In the genomic region with DNA sequence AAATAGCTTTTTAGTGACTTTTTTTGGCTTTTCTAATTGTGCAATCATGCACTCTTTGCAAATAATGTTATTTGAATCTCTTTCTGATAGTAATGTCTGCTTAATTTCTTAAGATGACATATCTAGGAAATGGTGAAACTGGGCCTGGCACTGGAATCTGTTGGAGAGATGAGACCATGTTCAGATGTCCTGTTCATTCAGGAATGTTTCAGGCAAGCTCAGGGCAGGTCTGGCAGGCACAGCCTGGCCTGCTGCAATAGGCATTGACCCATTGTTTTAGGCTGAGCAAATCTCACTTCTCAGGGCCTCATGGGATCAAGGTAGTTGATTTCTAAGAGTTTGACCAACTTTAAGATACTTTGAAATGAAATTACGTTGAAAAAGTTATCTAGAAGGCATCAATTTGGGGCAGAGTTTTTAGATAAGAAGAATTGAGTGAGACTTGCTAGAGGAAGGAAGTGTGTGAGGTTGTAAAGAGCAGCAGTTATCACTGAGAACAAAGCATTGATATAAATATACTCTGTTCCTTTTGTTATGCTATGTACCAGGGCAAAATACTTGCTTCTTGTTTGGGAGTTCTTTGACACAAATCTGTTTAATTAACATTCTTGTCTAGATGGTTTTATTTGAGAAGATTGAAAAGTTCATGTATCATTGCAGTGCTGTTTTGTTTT, we compare ENCODE assay signal across 24 cellular contexts.
A peak's percentile ranks its signal among the peaks of the same experiment; 100 is the strongest.
DNase-seq lines count a peak whose midpoint lies in the region; ATAC-seq and TF ChIP-seq lines count a peak whose summit lies in the region.
"Had no signal": no experiment of that assay in that cellular context is flagged by ENCODE, and none has a peak within 500 bp of the region (broad histone marks: within the 10 kb centered on the region; RNA-seq: fewer than 3 reads in every experiment).

No MANE protein-coding gene starts in this region.

- H2AFZ ChIP-seq in H9 (ENCODE audit: low read length) = no peak overlapping the region

- peaks cover 8 to 25% (median 22%) of the 10 kb centered on the region in 10 experiments for H3K4me1 ChIP-seq in BLaER1 treated with 17β-estradiol and CSF1 and Interleukin-3, amounts not matched to agents 10 nM and 100 nM
- no peaks in the 10 kb centered on the region; the same call in 1 of the 2 replicates for H3K4me1 ChIP-seq in H9 (ENCODE audit: insufficient read depth, low read length)
- H3K4me1 ChIP-seq in mesendoderm (ENCODE audit: control insufficient read depth, low read depth, low read length) = peaks cover 3% of the 10 kb centered on the region
- H3K4me1 ChIP-seq: right lobe of liver, upper lobe of right lung had no signal

- peak overlapping the region in 8 of 11 experiments; percentile 10 to 63 (median 33); a peak in 15 of 22 replicates for H3K4me2 ChIP-seq in BLaER1 treated with 17β-estradiol and CSF1 and Interleukin-3, amounts not matched to agents 10 nM and 100 nM
- no peak overlapping the region for H3K4me2 ChIP-seq in H9 (ENCODE audit: insufficient read depth, insufficient read length, low read length)
- no peak overlapping the region for H3K4me2 ChIP-seq in mesendoderm (ENCODE audit: low read length)

- no peak overlapping the region for H3K9ac ChIP-seq in BLaER1 treated with 17β-estradiol and CSF1 and Interleukin-3, amounts not matched to agents 10 nM and 100 nM
- H3K9ac ChIP-seq in H9 (ENCODE audit: extremely low read depth, insufficient read length, low read length) = no peak overlapping the region
- no peak overlapping the region for H3K9ac ChIP-seq in mesendoderm (ENCODE audit: low read length)

- ATAC-seq in WTC11 (peak; percentile 51), esophagus mucosa (no peak), GM18868 (IDR thresholded peaks at IDR 0.05; ENCODE audit: unreplicated experiment) (no peak), HG02642 (IDR thresholded peaks at IDR 0.05; ENCODE audit: poor library complexity, unreplicated experiment) (no peak)
- ATAC-seq: K562, right lobe of liver, upper lobe of right lung had no signal

- H3T11ph ChIP-seq in H9 (ENCODE audit: low read length) = no peak overlapping the region

- POLR2A ChIA-PET in WTC11 (lab: Charles Lee) = no interaction called here

- CTCF ChIA-PET in WTC11 (lab: Charles Lee) = no interaction called here

- H3K14ac ChIP-seq in H9 (ENCODE audit: insufficient read depth, low read length) = no peak overlapping the region

- no peaks in the 10 kb centered on the region for H3K27me3 ChIP-seq in BLaER1 treated with 17β-estradiol and CSF1 and Interleukin-3, amounts not matched to agents 10 nM and 100 nM
- no peaks in the 10 kb centered on the region for H3K27me3 ChIP-seq in H9 (ENCODE audit: insufficient read depth, low read length)
- H3K27me3 ChIP-seq in mesendoderm (ENCODE audit: insufficient read depth, low read length, poor library complexity) = no peaks in the 10 kb centered on the region
- H3K27me3 ChIP-seq: cardiac muscle cell, right lobe of liver, upper lobe of right lung had no signal

- H3K4me1 Mint-ChIP-seq in H9 = peaks cover 12 to 20% of the 10 kb centered on the region in 2 experiments
- H3K4me1 Mint-ChIP-seq in WTC11 = peaks cover 26% of the 10 kb centered on the region
- H3K4me1 Mint-ChIP-seq: nephron had no signal

- no CpG with 5 or more reads among the region's 1 CpG for WGBS in H9 (ENCODE audit: extremely low coverage, insufficient read length, low lambda C conversion rate)
- no CpG with 5 or more reads among the region's 1 CpG for WGBS in mesendoderm (ENCODE audit: extremely low coverage, insufficient coverage, low lambda C conversion rate)

- no peak overlapping the region for H2BK20ac ChIP-seq in H9 (ENCODE audit: low read depth, low read length, poor library complexity, severe bottlenecking)

- H3K27ac Mint-ChIP-seq in H9 = peak overlapping the region in 2 of 3 experiments; percentile 1 to 2; a peak in 1 of 7 replicates
- H3K27ac Mint-ChIP-seq in WTC11 = no peak overlapping the region; the same call in 1 of the 2 replicates
- H3K27ac Mint-ChIP-seq: nephron had no signal

- H2AK5ac ChIP-seq in H9 (ENCODE audit: insufficient read length, low read length) (no peak overlapping the region), mesendoderm (ENCODE audit: low read length) (no peak overlapping the region)

- H3K23ac ChIP-seq in H9 (ENCODE audit: insufficient read length, low read depth, low read length) (no peak overlapping the region), mesendoderm (ENCODE audit: low read length) (no peak overlapping the region)

- no peaks in the 10 kb centered on the region for H3K36me3 ChIP-seq in BLaER1 treated with 17β-estradiol and CSF1 and Interleukin-3, amounts not matched to agents 10 nM and 100 nM
- H3K36me3 ChIP-seq in mesendoderm (ENCODE audit: control insufficient read depth, insufficient read depth, low read length) = no peaks in the 10 kb centered on the region
- H3K36me3 ChIP-seq: cardiac muscle cell, right lobe of liver, upper lobe of right lung had no signal

- H3K18ac ChIP-seq in H9 (ENCODE audit: insufficient read length, low read depth, low read length) = no peak overlapping the region
- no peak overlapping the region for H3K18ac ChIP-seq in mesendoderm (ENCODE audit: low read length)

- H3K9me3 Mint-ChIP-seq in H9 (peaks cover 5% of the 10 kb centered on the region in 2 experiments; a peak in 2 of 5 replicates), WTC11 (peaks cover 13% of the 10 kb centered on the region)

- H3K27ac ChIP-seq in BLaER1 treated with 17β-estradiol and CSF1 and Interleukin-3, amounts not matched to agents 10 nM and 100 nM = no peak overlapping the region
- H3K27ac ChIP-seq in H9 (ENCODE audit: insufficient read length, low read depth, low read length) (no peak overlapping the region), mesendoderm (ENCODE audit: low read depth, low read length) (no peak overlapping the region)
- H3K27ac ChIP-seq: cardiac muscle cell, right lobe of liver, upper lobe of right lung had no signal

- TF ChIP-seq CTCF in H9 (conservative IDR thresholded peaks at IDR 0.05) (no peak), WTC11 (IDR thresholded peaks at IDR 0.05) (no peak)

- H4K8ac ChIP-seq in H9 (replicated peaks; ENCODE audit: insufficient read length, low read depth, low read length) (no peak overlapping the region), mesendoderm (ENCODE audit: low read depth, low read length) (no peak overlapping the region)

- H2BK5ac ChIP-seq in H9 (ENCODE audit: insufficient read length, low read length) = no peak overlapping the region
- no peak overlapping the region for H2BK5ac ChIP-seq in mesendoderm (ENCODE audit: low read length)

- no peak overlapping the region for H4K5ac ChIP-seq in H9 (ENCODE audit: insufficient read length, low read depth, low read length)
- no peak overlapping the region for H4K5ac ChIP-seq in mesendoderm (ENCODE audit: low read length)

- no peaks in the 10 kb centered on the region for H3K79me1 ChIP-seq in H9 (ENCODE audit: insufficient read depth, low read depth, low read length, poor library complexity, severe bottlenecking)
- H3K79me1 ChIP-seq in mesendoderm (ENCODE audit: low read length) = no peaks in the 10 kb centered on the region

- H4K20me1 ChIP-seq in BLaER1 treated with 17β-estradiol and CSF1 and Interleukin-3, amounts not matched to agents 10 nM and 100 nM = no peaks in the 10 kb centered on the region
- H4K20me1 ChIP-seq in H9 (ENCODE audit: control insufficient read depth, insufficient read depth, insufficient read length) = no peaks in the 10 kb centered on the region

- H3K27me3 Mint-ChIP-seq in H9 (ENCODE audit: low read depth) (no peaks in the 10 kb centered on the region), WTC11 (ENCODE audit: low read depth) (no peaks in the 10 kb centered on the region; the same call in 1 of the 2 replicates)

- H2BK120ac ChIP-seq in H9 (ENCODE audit: low read depth, low read length, poor library complexity, severe bottlenecking) (no peak overlapping the region), mesendoderm (ENCODE audit: low read depth, low read length) (no peak overlapping the region)

- no peak overlapping the region for H2BK12ac ChIP-seq in H9 (ENCODE audit: insufficient read length, low read depth, low read length)

- H2BK15ac ChIP-seq in H9 (ENCODE audit: low read depth, low read length) = no peak overlapping the region
- no peak overlapping the region for H2BK15ac ChIP-seq in mesendoderm (replicated peaks; ENCODE audit: low read depth)

- H3K4me3 Mint-ChIP-seq in H9 (no peak overlapping the region), WTC11 (no peak overlapping the region)
- H3K4me3 Mint-ChIP-seq: nephron had no signal

- H3K36me3 Mint-ChIP-seq in H9 (ENCODE audit: insufficient read depth in 1 of 3, low read depth in 3 of 3) (no peaks in the 10 kb centered on the region), WTC11 (peaks cover 7% of the 10 kb centered on the region; the same call in 1 of the 2 replicates)

- no peak overlapping the region for H4K91ac ChIP-seq in H9 (ENCODE audit: insufficient read length, low read depth, low read length)

- H3K4me3 ChIP-seq in BLaER1 treated with 17β-estradiol and CSF1 and Interleukin-3, amounts not matched to agents 10 nM and 100 nM = no peak overlapping the region
- no peak overlapping the region for H3K4me3 ChIP-seq in mesendoderm (ENCODE audit: low read length)
- H3K4me3 ChIP-seq: cardiac muscle cell, K562, right lobe of liver, upper lobe of right lung had no signal

- H3K23me2 ChIP-seq in H9 (ENCODE audit: insufficient read length, low read depth, low read length, poor library complexity, severe bottlenecking) = no peaks in the 10 kb centered on the region

- H3K4ac ChIP-seq in H9 (ENCODE audit: low read depth, low read length) = no peak overlapping the region
- no peak overlapping the region for H3K4ac ChIP-seq in mesendoderm (ENCODE audit: low read depth, low read length)

- H3K79me2 ChIP-seq in H9 (ENCODE audit: insufficient read depth, low read length) = no peaks in the 10 kb centered on the region
- no peaks in the 10 kb centered on the region for H3K79me2 ChIP-seq in mesendoderm (ENCODE audit: control insufficient read depth, insufficient read depth, low read length)

- H3K9me3 ChIP-seq in BLaER1 treated with 17β-estradiol and CSF1 and Interleukin-3, amounts not matched to agents 10 nM and 100 nM (replicated peaks in 1 of 11) = peaks cover 0 to 13% (median 0%) of the 10 kb centered on the region in 11 experiments; a peak in 2 of 22 replicates
- no peaks in the 10 kb centered on the region for H3K9me3 ChIP-seq in H9 (ENCODE audit: control insufficient read depth, low read depth, low read length)
- H3K9me3 ChIP-seq: right lobe of liver, upper lobe of right lung had no signal

- no peak overlapping the region for H3K56ac ChIP-seq in H9 (ENCODE audit: insufficient read length, low read depth, low read length)
- H3K56ac ChIP-seq in mesendoderm (ENCODE audit: low read length) = no peak overlapping the region

- no peak for DNase-seq in H9
- no peak for DNase-seq in WTC11 (ENCODE audit: low spot score)
- peak; percentile 42 for DNase-seq in mesendoderm
- DNase-seq in NCI-H748 treated with DMSO at 0.1 percent for 48 hours (lab: John Stamatoyannopoulos, UW) = no peak
- DNase-seq: ACHN; activated CD4-positive, alpha-beta T cell treated with anti-CD3 and anti-CD28 coated beads for 48 hours; amygdala; C1 segment of cervical spinal cord; cortex of kidney; mesenchymal stem cell; NCI-H1694; NCI-H526 treated with DMSO at 0.1 percent for 48 hours; posterior cingulate gyrus; right lobe of liver; stimulated activated CD4-positive, alpha-beta T cell treated with anti-CD3 and anti-CD28 coated beads, Interleukin-15, amount 100 ng/mL, for 24 hours; SW 1271; upper lobe of right lung had no signal

Comparison
In these comparisons a context has a peak if more than half of its experiments do, and no peak if none do; other contexts are left out.
1. H3K4me2 ChIP-seq: peak in BLaER1 treated with 17β-estradiol and CSF1 and Interleukin-3, amounts not matched to agents 10 nM and 100 nM (8 of 11); none in H9 (single experiment) and mesendoderm (single experiment).